13 cellular contexts compared by ENCODE assay signal in genomic region chr4:168304744-168305459, GRCh38. TPM values are rescaled to one million over a fixed set of nuclear protein-coding genes. Genes with fewer than 3 reads are reported as not detected.
DNase-seq lines count a peak whose midpoint lies in the region; ATAC-seq, FAIRE-seq and TF ChIP-seq lines count a peak whose summit lies in the region.
"Had no signal": no experiment of that assay in that cellular context is flagged by ENCODE, and none has a peak within 500 bp of the region (broad histone marks: within the 10 kb centered on the region; RNA-seq: fewer than 3 reads in every experiment).

No MANE protein-coding gene starts in this region.

- H3K27ac ChIP-seq in keratinocyte (ENCODE audit: control insufficient read depth, insufficient read depth, low read length) (peak overlapping the region; percentile 39), heart left ventricle (no peak overlapping the region)
- H3K27ac ChIP-seq: body of pancreas, KMS-11, prostate gland, suprapubic skin had no signal

- H3K4me3 ChIP-seq in keratinocyte (ENCODE audit: control insufficient read depth in 2 of 3, extremely low read depth in 1 of 3, insufficient read depth in 2 of 3, low read depth in 1 of 3, low read length in 3 of 3) = no peak overlapping the region
- no peak overlapping the region for H3K4me3 ChIP-seq in heart left ventricle
- H3K4me3 ChIP-seq: body of pancreas, prostate gland, suprapubic skin had no signal

- dilution Hi-C loops in keratinocyte (cut with MboI; ENCODE audit: extremely low pct_ligation_motif_present, low sequenced_read_pairs) = no loop called here

- H3K36me3 ChIP-seq in keratinocyte (ENCODE audit: control insufficient read depth in 2 of 2, extremely low read depth in 1 of 2, insufficient read depth in 2 of 2, low read length in 2 of 2) = peaks cover 2 to 3% of the 10 kb centered on the region in 2 experiments
- peaks cover 0 to 99% (median 85%) of the 10 kb centered on the region in 9 donors for H3K36me3 ChIP-seq in heart left ventricle
- H3K36me3 ChIP-seq: prostate gland had no signal

- no peak for FAIRE-seq in keratinocyte (lab: Jason Lieb, UNC)

- H3K4me3 Mint-ChIP-seq in effector memory CD8-positive, alpha-beta T cell = no peak overlapping the region
- H3K4me3 Mint-ChIP-seq: T-helper 17 cell had no signal

- H3K9me1 ChIP-seq in keratinocyte (ENCODE audit: control insufficient read depth, extremely low read depth, insufficient read depth, low read length) = no peaks in the 10 kb centered on the region

- H3K9ac ChIP-seq in keratinocyte (ENCODE audit: control insufficient read depth, extremely low read depth, insufficient read depth, low read length) = no peak overlapping the region
- H3K9ac ChIP-seq: KMS-11 had no signal

- no peaks in the 10 kb centered on the region for H3K9me3 Mint-ChIP-seq in effector memory CD8-positive, alpha-beta T cell

- H3K27ac Mint-ChIP-seq in effector memory CD8-positive, alpha-beta T cell = no peak overlapping the region
- H3K27ac Mint-ChIP-seq: T-helper 17 cell had no signal

- peaks cover 38% of the 10 kb centered on the region for H3K36me3 Mint-ChIP-seq in effector memory CD8-positive, alpha-beta T cell (ENCODE audit: insufficient read depth)

- H2AFZ ChIP-seq in keratinocyte (ENCODE audit: control insufficient read depth, low read length) = no peak overlapping the region

- H3K4me1 ChIP-seq in keratinocyte (ENCODE audit: control insufficient read depth, extremely low read depth, insufficient read depth, low read length) (no peaks in the 10 kb centered on the region), heart left ventricle (peaks cover 0 to 10% (median 5%) of the 10 kb centered on the region in 12 donors)
- H3K4me1 ChIP-seq: body of pancreas, prostate gland, suprapubic skin had no signal

- 80 to 87% (median 84%) methylated on average over 3 of the region's 3 CpGs for WGBS in heart left ventricle, 4 donors

- H3K4me2 ChIP-seq in keratinocyte (ENCODE audit: control insufficient read depth, extremely low read depth, insufficient read depth, low read depth, low read length) = no peak overlapping the region
- H3K4me2 ChIP-seq: KMS-11 had no signal

- H3K79me2 ChIP-seq in keratinocyte (ENCODE audit: control insufficient read depth, insufficient read depth, low read length) = no peaks in the 10 kb centered on the region

- DNase-seq in ELR (ENCODE audit: low read depth) (peak; percentile 97), LoVo (ENCODE audit: low spot score) (peak; percentile 52), amniotic epithelial cell (ENCODE audit: low read depth) (peak; percentile 58), keratinocyte (ENCODE audit: low read depth, low spot score) (peak; percentile 86), heart left ventricle (no peak)
- no peak for DNase-seq in effector memory CD8-positive, alpha-beta T cell
- no peak for DNase-seq in activated CD8-positive, alpha-beta memory T cell treated with anti-CD3 and anti-CD28 coated beads, Interleukin-2, amount 50 U/mL, for 4 hours
- DNase-seq: body of pancreas, T-helper 17 cell had no signal

- H3K4me1 Mint-ChIP-seq in effector memory CD8-positive, alpha-beta T cell (ENCODE audit: low read depth in 2 of 2) = peaks cover 0 to 7% of the 10 kb centered on the region in 2 donors

- H3K27me3 ChIP-seq in keratinocyte (ENCODE audit: control insufficient read depth, extremely low read depth, insufficient read depth, low read length) (no peaks in the 10 kb centered on the region), heart left ventricle (no peaks in the 10 kb centered on the region)
- H3K27me3 ChIP-seq: body of pancreas, suprapubic skin had no signal

- TF ChIP-seq POLR2A in heart left ventricle (IDR thresholded peaks at IDR 0.05) = no peak

- TF ChIP-seq CTCF in keratinocyte (optimal IDR thresholded peaks at IDR 0.05 in 1 of 3, IDR thresholded peaks at IDR 0.05 in 1 of 3, conservative IDR thresholded peaks at IDR 0.05 in 1 of 3; ENCODE audit: extremely low read depth in 1 of 3, insufficient read depth in 2 of 3, low read length in 3 of 3) = no peak
- no peak for TF ChIP-seq CTCF in heart left ventricle (IDR thresholded peaks at IDR 0.05)

- H3K27me3 Mint-ChIP-seq in effector memory CD8-positive, alpha-beta T cell = no peaks in the 10 kb centered on the region
- H3K27me3 Mint-ChIP-seq: T-helper 17 cell had no signal

- H4K20me1 ChIP-seq in keratinocyte (ENCODE audit: control insufficient read depth, extremely low read depth, insufficient read depth, low read length) = no peaks in the 10 kb centered on the region

- no peak for ATAC-seq in effector memory CD8-positive, alpha-beta T cell (replicated peaks)
- no peak for ATAC-seq in heart left ventricle
- ATAC-seq: body of pancreas, T-helper 17 cell had no signal

- intact Hi-C loops in heart left ventricle (cut with DNase I) = no loop called here

- H3K9me3 ChIP-seq in keratinocyte (ENCODE audit: control insufficient read depth, low read depth, low read length) (no peaks in the 10 kb centered on the region), heart left ventricle (no peaks in the 10 kb centered on the region)
- H3K9me3 ChIP-seq: body of pancreas, prostate gland, suprapubic skin had no signal

RNA-seq across cellular contexts. Expression of gene DDX60, which starts 13.7 kb away (rescaled TPM):
- polyA plus RNA-seq in keratinocyte = 33.1 to 44.6 TPM (median 38.9 TPM) in 3 replicates
- 7.0 TPM for polyA plus RNA-seq in keratinocyte (2011; ENCODE audit: low read depth)
- 12.0 and 23.0 TPM in 2 replicates for polyA plus RNA-seq in keratinocyte (2011; cell fraction: cytosol; rRNA removed)
- polyA plus RNA-seq in keratinocyte (2011; cell fraction: nucleus; rRNA removed) = 40.6 and 54.1 TPM in 2 replicates
- 2.4 and 26.9 TPM in 2 replicates for polyA plus RNA-seq in keratinocyte (2012; ENCODE audit: low replicate concordance)
- 8.8 to 82.5 TPM (median 74.1 TPM) in 3 replicates for polyA minus RNA-seq in keratinocyte
- 24.9 TPM for polyA minus RNA-seq in keratinocyte (2011; cell fraction: cytosol; rRNA and poly(A)+ RNA removed)
- polyA minus RNA-seq in keratinocyte (2011; cell fraction: nucleus; rRNA and poly(A)+ RNA removed) = 43.4 and 95.2 TPM in 2 replicates
- 10 to 100 TPM in 5 of 9 donors, 1 to 10 TPM in 4; 3.8 to 27.2 (median 10.6) TPM for total RNA-seq in heart left ventricle
- 1 to 10 TPM; 1.4 to 4.2 TPM for polyA plus RNA-seq in heart left ventricle
- total RNA-seq: G401 had no signal

Comparison
In these comparisons a context has a peak if more than half of its experiments do, and no peak if none do; other contexts are left out.
1. DNase-seq: peak in ELR (single experiment), LoVo (single experiment), amniotic epithelial cell (single experiment) and keratinocyte (single experiment); none in effector memory CD8-positive, alpha-beta T cell (0 of 3), heart left ventricle (0 of 5) and activated CD8-positive, alpha-beta memory T cell treated with anti-CD3 and anti-CD28 coated beads, Interleukin-2, amount 50 U/mL, for 4 hours (single experiment).